ENCODE assay signal across 8 cellular contexts in the genomic region with DNA sequence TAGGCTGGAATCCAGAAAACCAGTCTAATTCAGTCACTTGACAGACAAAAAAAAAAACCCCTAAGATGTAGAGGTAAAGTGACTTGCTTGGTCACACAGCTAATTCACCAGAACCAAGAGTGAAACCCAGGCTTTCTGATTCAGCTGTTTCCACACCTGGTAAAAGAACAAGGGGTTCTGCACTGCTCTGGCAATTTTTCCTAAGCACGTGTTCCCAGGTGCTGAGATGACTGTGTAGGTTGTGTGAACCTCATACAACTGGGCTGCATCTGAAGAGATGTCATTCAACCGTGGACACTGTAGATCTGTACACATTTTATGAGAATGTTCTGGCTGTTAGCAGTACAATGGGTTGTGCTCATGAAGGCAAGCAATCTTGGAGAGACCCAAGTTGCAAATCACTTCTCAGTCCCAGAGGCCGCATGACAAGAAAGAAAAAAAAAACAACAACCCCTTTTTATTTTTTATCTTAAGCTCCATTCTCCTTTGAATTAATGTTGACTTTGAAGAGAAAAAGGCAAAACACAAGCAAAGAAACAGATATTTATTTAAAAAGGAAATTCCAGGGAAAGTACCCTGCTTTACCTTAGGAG.
DNase-seq lines count a peak whose midpoint lies in the region; ATAC-seq, FAIRE-seq and TF ChIP-seq lines count a peak whose summit lies in the region.

No MANE protein-coding gene starts in this region.

- peak; percentile 38 for DNase-seq in GM12892 (ENCODE audit: insufficient read length)
- DNase-seq in GM20000 (ENCODE audit: low spot score), result peak; percentile 68
- peak; percentile 20 for DNase-seq in germinal center (ENCODE audit: low spot score)
- no peak for DNase-seq in posterior cingulate gyrus
- no peak for DNase-seq in head of caudate nucleus
- no peak for DNase-seq in NCI-H2171 treated with DMSO at 0.1 percent for 48 hours (lab: John Stamatoyannopoulos, UW)
- no peak for DNase-seq in NCI-H446 (lab: John Stamatoyannopoulos, UW)

- ATAC-seq in HG03442 (IDR thresholded peaks at IDR 0.05; ENCODE audit: unreplicated experiment), result peak; percentile 76

- TF ChIP-seq CTCF in GM20000 (IDR thresholded peaks at IDR 0.05; ENCODE audit: extremely low read depth, missing control alignments), result no peak

- FAIRE-seq in GM12892 (lab: Jason Lieb, UNC), result peak; percentile 98

- intact Hi-C loops in posterior cingulate gyrus (cut with DNase I) (no loop called here), head of caudate nucleus (cut with DNase I) (no loop called here)

- TF ChIP-seq POLR2A in GM12892 (IDR thresholded peaks at IDR 0.05; ENCODE audit: low read depth, low read length), result 0 out of 2 replicates have a peak, but pooled peaks have one; percentile 22

Comparison
In these comparisons a context has a peak if more than half of its experiments do, and no peak if none do; other contexts are left out.
1. DNase-seq: peak in GM12892 (single experiment), GM20000 (single experiment) and germinal center (single experiment); none in posterior cingulate gyrus (0 of 10), head of caudate nucleus (0 of 42), NCI-H2171 treated with DMSO at 0.1 percent for 48 hours (single experiment) and NCI-H446 (0 of 2).